ENCODE assay signal across 21 cellular contexts in genomic region chr2:47021301-47022009, GRCh38.
DNase-seq lines count a peak whose midpoint lies in the region; ATAC-seq and TF ChIP-seq lines count a peak whose summit lies in the region.
"Had no signal": no experiment of that assay in that cellular context is flagged by ENCODE, and none has a peak within 500 bp of the region (broad histone marks: within the 10 kb centered on the region; RNA-seq: fewer than 3 reads in every experiment).

No MANE protein-coding gene starts in this region.

- in situ Hi-C loops in gastrocnemius medialis (cut with MboI; ENCODE audit: low sequenced_read_pairs in 4 of 4) = loop anchor here in 1 of 4 donors (25.0 kb wide), 1 partner anchor 141 kb away; the partner anchor contains the start of gene STPG4

- peaks cover 14 to 51% (median 23%) of the 10 kb centered on the region in 10 experiments; a peak in 19 of 20 replicates for H3K4me1 ChIP-seq in BLaER1 treated with 17β-estradiol and CSF1 and Interleukin-3, amounts not matched to agents 10 nM and 100 nM
- H3K4me1 ChIP-seq in body of pancreas (peaks cover 13% of the 10 kb centered on the region), left ventricle myocardium inferior (peaks cover 73% of the 10 kb centered on the region), gastrocnemius medialis (peaks cover 11 to 41% of the 10 kb centered on the region in 2 donors)

- H3K4me3 ChIP-seq in BLaER1 treated with 17β-estradiol and CSF1 and Interleukin-3, amounts not matched to agents 10 nM and 100 nM = no peak overlapping the region
- H3K4me3 ChIP-seq in body of pancreas = no peak overlapping the region
- no peak overlapping the region for H3K4me3 ChIP-seq in left ventricle myocardium inferior
- no peak overlapping the region for H3K4me3 ChIP-seq in gastrocnemius medialis
- H3K4me3 ChIP-seq: lung, SK-N-MC, smooth muscle cell, tibial nerve had no signal

- H3K9ac ChIP-seq in BLaER1 treated with 17β-estradiol and CSF1 and Interleukin-3, amounts not matched to agents 10 nM and 100 nM = peak overlapping the region in 2 of 11 experiments; percentile 17 to 35; a peak in 1 of 22 replicates

- intact Hi-C loops in body of pancreas (cut with DNase I) (no loop called here), left ventricle myocardium inferior (cut with micrococcal nuclease) (no loop called here), gastrocnemius medialis (cut with DNase I; ENCODE audit: low total_unique reads) (no loop called here)

- TF ChIP-seq CTCF in body of pancreas (IDR thresholded peaks at IDR 0.05) (no peak), left ventricle myocardium inferior (IDR thresholded peaks at IDR 0.05; ENCODE audit: borderline replicate concordance) (no peak), gastrocnemius medialis (IDR thresholded peaks at IDR 0.05 in 4 of 5, conservative IDR thresholded peaks at IDR 0.05 in 1 of 5) (no peak)

- TF ChIP-seq POLR2A in body of pancreas (IDR thresholded peaks at IDR 0.05) = no peak
- TF ChIP-seq POLR2A in gastrocnemius medialis (IDR thresholded peaks at IDR 0.05) = no peak

- ATAC-seq in body of pancreas (peak; percentile 41), gastrocnemius medialis (no peak), SK-N-SH treated with all-trans-retinoic acid at 6 μM for 48 hours (no peak), GM21381 (IDR thresholded peaks at IDR 0.05; ENCODE audit: unreplicated experiment) (no peak), HG03108 (IDR thresholded peaks at IDR 0.05; ENCODE audit: unreplicated experiment) (no peak)
- ATAC-seq: PC-3 had no signal

- peaks cover 0 to 94% (median 33%) of the 10 kb centered on the region in 11 experiments; a peak in 12 of 22 replicates for H4K20me1 ChIP-seq in BLaER1 treated with 17β-estradiol and CSF1 and Interleukin-3, amounts not matched to agents 10 nM and 100 nM

- H3K9me3 ChIP-seq in BLaER1 treated with 17β-estradiol and CSF1 and Interleukin-3, amounts not matched to agents 10 nM and 100 nM (replicated peaks in 1 of 11) = no peaks in the 10 kb centered on the region
- H3K9me3 ChIP-seq in body of pancreas = no peaks in the 10 kb centered on the region
- H3K9me3 ChIP-seq in left ventricle myocardium inferior (replicated peaks) = no peaks in the 10 kb centered on the region
- H3K9me3 ChIP-seq in gastrocnemius medialis = no peaks in the 10 kb centered on the region
- H3K9me3 ChIP-seq: tibial nerve had no signal

- no peak overlapping the region for H3K4me2 ChIP-seq in BLaER1 treated with 17β-estradiol and CSF1 and Interleukin-3, amounts not matched to agents 10 nM and 100 nM
- H3K4me2 ChIP-seq: smooth muscle cell had no signal

- H3K27me3 ChIP-seq in BLaER1 treated with 17β-estradiol and CSF1 and Interleukin-3, amounts not matched to agents 10 nM and 100 nM = no peaks in the 10 kb centered on the region
- H3K27me3 ChIP-seq in body of pancreas = no peaks in the 10 kb centered on the region
- no peaks in the 10 kb centered on the region for H3K27me3 ChIP-seq in left ventricle myocardium inferior (ENCODE audit: low read depth)
- H3K27me3 ChIP-seq in gastrocnemius medialis = no peaks in the 10 kb centered on the region
- H3K27me3 ChIP-seq: tibial nerve had no signal

- DNase-seq in body of pancreas = peak in 1 of 4 donors; percentile 47
- DNase-seq in left ventricle myocardium inferior = no peak
- DNase-seq in gastrocnemius medialis = no peak
- DNase-seq in effector CD4-positive, alpha-beta T cell = no peak
- DNase-seq: activated CD4-positive, CD25-positive, alpha-beta regulatory T cell treated with anti-CD3 and anti-CD28 coated beads, Interleukin-2, amount 50 U/mL, for 72 hours; amygdala; DMS79 treated with DMSO at 0.1 percent for 48 hours; NCI-H1417; NCI-H748 treated with DMSO at 0.1 percent for 48 hours; PC-3; stimulated activated CD4-positive, alpha-beta T cell treated with anti-CD3 and anti-CD28 coated beads, Interleukin-4, amount 100 ng/mL, for 4 hours; T1000 had no signal

- H3K36me3 ChIP-seq in BLaER1 treated with 17β-estradiol and CSF1 and Interleukin-3, amounts not matched to agents 10 nM and 100 nM = peaks cover 88 to 100% (median 98%) of the 10 kb centered on the region in 11 experiments
- H3K36me3 ChIP-seq in body of pancreas (replicated peaks in 1 of 2; ENCODE audit: insufficient read depth in 1 of 2, low read depth in 2 of 2) (peaks cover 7 to 22% of the 10 kb centered on the region in 2 donors), left ventricle myocardium inferior (peaks cover 42% of the 10 kb centered on the region), gastrocnemius medialis (no peaks in the 10 kb centered on the region)

- 66 to 74% methylated on average over 5 to 10 of the region's 11 CpGs for whole genome bisulfite sequencing in body of pancreas, 2 donors

- H3K27ac ChIP-seq in BLaER1 treated with 17β-estradiol and CSF1 and Interleukin-3, amounts not matched to agents 10 nM and 100 nM = peak overlapping the region in 7 of 11 experiments; percentile 22 to 44 (median 36); a peak in 11 of 22 replicates
- peak overlapping the region in 1 of 4 donors; percentile 22 for H3K27ac ChIP-seq in body of pancreas
- H3K27ac ChIP-seq in left ventricle myocardium inferior (replicated peaks) = peak overlapping the region; percentile 88
- peak overlapping the region; percentile 49 to 55 (median 52) for H3K27ac ChIP-seq in gastrocnemius medialis
- H3K27ac ChIP-seq: epithelial cell of prostate, SK-N-MC had no signal

TF ChIP-seq in SK-N-SH treated with all-trans-retinoic acid at 6 μM for 48 hours, 23 proteins besides CTCF, POLR2A, EP300 and RAD21:
- no peak for TF ChIP-seq TSHZ2 (CRISPR knock-in tag; IDR thresholded peaks at IDR 0.05)
- TF ChIP-seq ZFP3 (CRISPR knock-in tag; IDR thresholded peaks at IDR 0.05) = no peak
- no peak for TF ChIP-seq OSR1 (CRISPR knock-in tag; IDR thresholded peaks at IDR 0.05)
- no peak for TF ChIP-seq RARB (CRISPR knock-in tag; IDR thresholded peaks at IDR 0.05)
- TF ChIP-seq ARNTL (CRISPR knock-in tag; IDR thresholded peaks at IDR 0.05; ENCODE audit: borderline replicate concordance, low read depth) = no peak
- no peak for TF ChIP-seq CREB5 (CRISPR knock-in tag; IDR thresholded peaks at IDR 0.05; ENCODE audit: low read depth)
- no peak for TF ChIP-seq TCF4 (CRISPR knock-in tag; IDR thresholded peaks at IDR 0.05; ENCODE audit: borderline replicate concordance)
- no peak for TF ChIP-seq TOX (CRISPR knock-in tag; IDR thresholded peaks at IDR 0.05; ENCODE audit: borderline replicate concordance)
- TF ChIP-seq ESRRG (CRISPR knock-in tag; IDR thresholded peaks at IDR 0.05) = no peak
- no peak for TF ChIP-seq PPARA (CRISPR knock-in tag; IDR thresholded peaks at IDR 0.05; ENCODE audit: borderline replicate concordance)
- no peak for TF ChIP-seq PATZ1 (CRISPR knock-in tag; IDR thresholded peaks at IDR 0.05; ENCODE audit: borderline replicate concordance)
- no peak for TF ChIP-seq SNAI2 (CRISPR knock-in tag; IDR thresholded peaks at IDR 0.05)
- no peak for TF ChIP-seq BACH2 (CRISPR knock-in tag; IDR thresholded peaks at IDR 0.05; ENCODE audit: borderline replicate concordance)
- no peak for TF ChIP-seq ISL1 (CRISPR knock-in tag; IDR thresholded peaks at IDR 0.05)
TF ChIP-seq in SK-N-SH treated with all-trans-retinoic acid at 6 μM for 48 hours: peak in this region for 0.
